In genomic region chr13:111604087-111604486, GRCh38 we compare ENCODE assay signal across 18 cellular contexts.
"Had no signal": no experiment of that assay in that cellular context is flagged by ENCODE, and none has a peak within 500 bp of the region (broad histone marks: within the 10 kb centered on the region; RNA-seq: fewer than 3 reads in every experiment).

No MANE protein-coding gene starts in this region.

- H3K4me3 ChIP-seq: lung, psoas muscle, transverse colon, vagina had no signal

- H3K27me3 Mint-ChIP-seq: activated CD4-positive, alpha-beta T cell treated with anti-CD3 and anti-CD28 coated beads, Interleukin-2, amount 10 ng/mL, durations not matched to agents 24 days and 14 days; activated CD8-positive, alpha-beta T cell treated with anti-CD3 and anti-CD28 coated beads for 36 hours; activated naive CD8-positive, alpha-beta T cell treated with anti-CD3 and anti-CD28 coated beads, Interleukin-2, amount 10 ng/mL, durations not matched to agents 7 days and 5 days had no signal

- H3K27ac ChIP-seq: psoas muscle, transverse colon, vagina had no signal

- DNase-seq: activated CD4-positive, alpha-beta T cell treated with anti-CD3 and anti-CD28 coated beads, Interleukin-2, amount 10 ng/mL, durations not matched to agents 24 days and 14 days; activated CD8-positive, alpha-beta T cell treated with anti-CD3 and anti-CD28 coated beads for 36 hours; activated naive CD4-positive, alpha-beta T cell treated with Interleukin-2 at 50 U/mL for 16 hours; activated naive CD8-positive, alpha-beta T cell treated with anti-CD3 and anti-CD28 coated beads, Interleukin-2, amount 10 ng/mL, durations not matched to agents 7 days and 5 days; activated T-cell treated with anti-CD3 and anti-CD28 coated beads, Interleukin-2, amount 50 U/mL, for 24 hours; amygdala; effector memory CD8-positive, alpha-beta T cell; nephron progenitor cell; psoas muscle; right cardiac atrium; stimulated activated naive CD8-positive, alpha-beta T cell treated with anti-CD3 and anti-CD28 coated beads, Interleukin-15, Interleukin-2, amounts not matched to agents 100 U/mL and 50 U/mL, for 24 hours; T-helper 17 cell; transverse colon had no signal

- H3K4me1 ChIP-seq: psoas muscle, transverse colon, vagina had no signal

- H3K27me3 ChIP-seq: transverse colon, vagina had no signal

- H3K9me3 ChIP-seq: psoas muscle, transverse colon, vagina had no signal

- H3K4me1 Mint-ChIP-seq: activated CD4-positive, alpha-beta T cell treated with anti-CD3 and anti-CD28 coated beads, Interleukin-2, amount 10 ng/mL, durations not matched to agents 24 days and 14 days; activated naive CD8-positive, alpha-beta T cell treated with anti-CD3 and anti-CD28 coated beads, Interleukin-2, amount 10 ng/mL, durations not matched to agents 7 days and 5 days; mesothelial cell of epicardium; T-helper 17 cell had no signal

- FAIRE-seq: islet of Langerhans had no signal

- H3K36me3 Mint-ChIP-seq: activated naive CD8-positive, alpha-beta T cell treated with anti-CD3 and anti-CD28 coated beads, Interleukin-2, amount 10 ng/mL, durations not matched to agents 7 days and 5 days; mesothelial cell of epicardium had no signal

- ATAC-seq: activated CD8-positive, alpha-beta T cell treated with anti-CD3 and anti-CD28 coated beads for 36 hours; effector memory CD8-positive, alpha-beta T cell; psoas muscle; right cardiac atrium; stimulated activated naive CD8-positive, alpha-beta T cell treated with anti-CD3 and anti-CD28 coated beads, Interleukin-15, Interleukin-2, amounts not matched to agents 100 U/mL and 50 U/mL, for 24 hours; T-helper 17 cell had no signal

- H3K36me3 ChIP-seq: transverse colon, vagina had no signal

- H3K27ac Mint-ChIP-seq: activated CD4-positive, alpha-beta T cell treated with anti-CD3 and anti-CD28 coated beads, Interleukin-2, amount 10 ng/mL, durations not matched to agents 24 days and 14 days; activated CD8-positive, alpha-beta T cell treated with anti-CD3 and anti-CD28 coated beads for 36 hours; activated naive CD8-positive, alpha-beta T cell treated with anti-CD3 and anti-CD28 coated beads, Interleukin-2, amount 10 ng/mL, durations not matched to agents 7 days and 5 days; activated T-cell treated with anti-CD3 and anti-CD28 coated beads, Interleukin-2, amount 50 U/mL, for 24 hours; activated T-helper 2 cell treated with anti-CD3 and anti-CD28 coated beads, Interferon-gamma antibody, Interleukin-2, Interleukin-4, amounts not matched to agents 10 μg/mL and 5 μg/mL and 100 μg/mL, durations not matched to agents 14 hours and 24 hours and 36 hours; effector memory CD8-positive, alpha-beta T cell; mesothelial cell of epicardium; nephron progenitor cell; T-helper 17 cell had no signal

- H3K4me3 Mint-ChIP-seq: activated CD4-positive, alpha-beta T cell treated with anti-CD3 and anti-CD28 coated beads, Interleukin-2, amount 10 ng/mL, durations not matched to agents 24 days and 14 days; activated CD8-positive, alpha-beta T cell treated with anti-CD3 and anti-CD28 coated beads for 36 hours; activated naive CD8-positive, alpha-beta T cell treated with anti-CD3 and anti-CD28 coated beads, Interleukin-2, amount 10 ng/mL, durations not matched to agents 7 days and 5 days; activated T-cell treated with anti-CD3 and anti-CD28 coated beads, Interleukin-2, amount 50 U/mL, for 24 hours; effector memory CD8-positive, alpha-beta T cell; mesothelial cell of epicardium; nephron progenitor cell; T-helper 17 cell had no signal

- H3K9me3 Mint-ChIP-seq: activated CD4-positive, alpha-beta T cell treated with anti-CD3 and anti-CD28 coated beads, Interleukin-2, amount 10 ng/mL, durations not matched to agents 24 days and 14 days; activated CD8-positive, alpha-beta T cell treated with anti-CD3 and anti-CD28 coated beads for 36 hours; activated naive CD8-positive, alpha-beta T cell treated with anti-CD3 and anti-CD28 coated beads, Interleukin-2, amount 10 ng/mL, durations not matched to agents 7 days and 5 days; activated T-cell treated with anti-CD3 and anti-CD28 coated beads, Interleukin-2, amount 50 U/mL, for 24 hours; activated T-helper 2 cell treated with anti-CD3 and anti-CD28 coated beads, Interferon-gamma antibody, Interleukin-2, Interleukin-4, amounts not matched to agents 10 μg/mL and 5 μg/mL and 100 μg/mL, durations not matched to agents 14 hours and 24 hours and 36 hours; mesothelial cell of epicardium had no signal
